In genomic region chr10:11184093-11184492, GRCh38 we compare ENCODE assay signal across 25 cellular contexts.
DNase-seq lines count a peak whose midpoint lies in the region; ATAC-seq and TF ChIP-seq lines count a peak whose summit lies in the region.
"Had no signal": no experiment of that assay in that cellular context is flagged by ENCODE, and none has a peak within 500 bp of the region (broad histone marks: within the 10 kb centered on the region; RNA-seq: fewer than 3 reads in every experiment).

No MANE protein-coding gene starts in this region.

- ATAC-seq in activated T-cell treated with anti-CD3 and anti-CD28 coated beads, Interleukin-2, amount 50 U/mL, for 72 hours (replicated peaks in 1 of 2): no peak
- ATAC-seq in activated T-cell treated with anti-CD3 and anti-CD28 coated beads, Interleukin-2, amount 50 U/mL, for 4 hours: no peak
- no peak for ATAC-seq in CD8-positive, alpha-beta T cell
- ATAC-seq in activated CD8-positive, alpha-beta T cell treated with anti-CD3 and anti-CD28 coated beads, Interleukin-2, amount 10 ng/mL, durations not matched to agents 7 days and 5 days: no peak
- no peak for ATAC-seq in naive thymus-derived CD4-positive, alpha-beta T cell
- ATAC-seq: left cardiac atrium had no signal

- H3K4me1 ChIP-seq in CD8-positive, alpha-beta T cell (ENCODE audit: insufficient read depth, low read length): peaks cover 92% of the 10 kb centered on the region
- H3K4me1 ChIP-seq in naive thymus-derived CD4-positive, alpha-beta T cell (ENCODE audit: control insufficient read depth in 2 of 2, insufficient read depth in 2 of 2, low read length in 2 of 2): peaks cover 76 to 83% of the 10 kb centered on the region in 2 donors

- CTCF ChIA-PET in CD8-positive, alpha-beta T cell (lab: Charles Lee): no interaction called here
- CTCF ChIA-PET in activated CD8-positive, alpha-beta T cell treated with anti-CD3 and anti-CD28 coated beads, Interleukin-2, amount 10 ng/mL, durations not matched to agents 7 days and 5 days (lab: Charles Lee): no interaction called here
- CTCF ChIA-PET in naive thymus-derived CD4-positive, alpha-beta T cell (lab: Charles Lee): no interaction called here

- POLR2A ChIA-PET in CD8-positive, alpha-beta T cell (lab: Charles Lee): no interaction called here
- POLR2A ChIA-PET in activated CD8-positive, alpha-beta T cell treated with anti-CD3 and anti-CD28 coated beads, Interleukin-2, amount 10 ng/mL, durations not matched to agents 7 days and 5 days (lab: Charles Lee): interaction anchor here (1.4 kb wide), 1 partner anchor 35 kb away, joined by 3 read pairs; no protein-coding TSS in a partner anchor
- POLR2A ChIA-PET in naive thymus-derived CD4-positive, alpha-beta T cell (lab: Charles Lee): no interaction called here

- H3K27ac Mint-ChIP-seq in activated T-cell treated with anti-CD3 and anti-CD28 coated beads, Interleukin-2, amount 50 U/mL, for 72 hours: peak overlapping the region; percentile 81
- H3K27ac Mint-ChIP-seq in CD8-positive, alpha-beta T cell: peak overlapping the region; percentile 77
- H3K27ac Mint-ChIP-seq in activated CD8-positive, alpha-beta T cell treated with anti-CD3 and anti-CD28 coated beads, Interleukin-2, amount 10 ng/mL, durations not matched to agents 7 days and 5 days: peak overlapping the region; percentile 69
- peak overlapping the region in 6 of 9 donors; percentile 9 to 97 (median 32) for H3K27ac Mint-ChIP-seq in naive thymus-derived CD4-positive, alpha-beta T cell

- no peak for TF ChIP-seq CTCF in CD8-positive, alpha-beta T cell (IDR thresholded peaks at IDR 0.05)

- H3K4me3 Mint-ChIP-seq in activated T-cell treated with anti-CD3 and anti-CD28 coated beads, Interleukin-2, amount 50 U/mL, for 72 hours: peak overlapping the region in 1 of 2 donors; percentile 50
- no peak overlapping the region for H3K4me3 Mint-ChIP-seq in activated T-cell treated with anti-CD3 and anti-CD28 coated beads, Interleukin-2, amount 50 U/mL, for 4 hours
- no peak overlapping the region for H3K4me3 Mint-ChIP-seq in CD8-positive, alpha-beta T cell
- peak overlapping the region; percentile 8 for H3K4me3 Mint-ChIP-seq in activated CD8-positive, alpha-beta T cell treated with anti-CD3 and anti-CD28 coated beads, Interleukin-2, amount 10 ng/mL, durations not matched to agents 7 days and 5 days
- H3K4me3 Mint-ChIP-seq in naive thymus-derived CD4-positive, alpha-beta T cell: peak overlapping the region in 5 of 10 donors; percentile 16 to 71 (median 27)

- H3K27me3 Mint-ChIP-seq in activated T-cell treated with anti-CD3 and anti-CD28 coated beads, Interleukin-2, amount 50 U/mL, for 72 hours (ENCODE audit: low read depth): no peaks in the 10 kb centered on the region
- no peaks in the 10 kb centered on the region for H3K27me3 Mint-ChIP-seq in activated T-cell treated with anti-CD3 and anti-CD28 coated beads, Interleukin-2, amount 50 U/mL, for 4 hours (ENCODE audit: low read depth)
- H3K27me3 Mint-ChIP-seq in CD8-positive, alpha-beta T cell (ENCODE audit: low read depth): no peaks in the 10 kb centered on the region
- H3K27me3 Mint-ChIP-seq in activated CD8-positive, alpha-beta T cell treated with anti-CD3 and anti-CD28 coated beads, Interleukin-2, amount 10 ng/mL, durations not matched to agents 7 days and 5 days (ENCODE audit: low read depth): no peaks in the 10 kb centered on the region
- no peaks in the 10 kb centered on the region for H3K27me3 Mint-ChIP-seq in naive thymus-derived CD4-positive, alpha-beta T cell

- intact Hi-C loops in CD8-positive, alpha-beta T cell (cut with DNase I, micrococcal nuclease): loop anchor here (1.0 to 5.0 kb wide), 3 partner anchors 9 to 72 kb away; no protein-coding TSS in a partner anchor
- intact Hi-C loops in naive thymus-derived CD4-positive, alpha-beta T cell (cut with micrococcal nuclease): no loop called here

- peaks cover 42 to 57% of the 10 kb centered on the region in 2 donors for H3K36me3 Mint-ChIP-seq in activated T-cell treated with anti-CD3 and anti-CD28 coated beads, Interleukin-2, amount 50 U/mL, for 72 hours (ENCODE audit: insufficient read depth in 2 of 2)
- peaks cover 67% of the 10 kb centered on the region for H3K36me3 Mint-ChIP-seq in activated T-cell treated with anti-CD3 and anti-CD28 coated beads, Interleukin-2, amount 50 U/mL, for 4 hours (ENCODE audit: insufficient read depth)
- H3K36me3 Mint-ChIP-seq in CD8-positive, alpha-beta T cell: peaks cover 93% of the 10 kb centered on the region
- H3K36me3 Mint-ChIP-seq in activated CD8-positive, alpha-beta T cell treated with anti-CD3 and anti-CD28 coated beads, Interleukin-2, amount 10 ng/mL, durations not matched to agents 7 days and 5 days (ENCODE audit: low read depth): peaks cover 95% of the 10 kb centered on the region
- H3K36me3 Mint-ChIP-seq in naive thymus-derived CD4-positive, alpha-beta T cell: peaks cover 23 to 85% (median 83%) of the 10 kb centered on the region in 5 donors

- peaks cover 4 to 6% of the 10 kb centered on the region in 2 donors for H3K9me3 Mint-ChIP-seq in activated T-cell treated with anti-CD3 and anti-CD28 coated beads, Interleukin-2, amount 50 U/mL, for 72 hours
- H3K9me3 Mint-ChIP-seq in activated T-cell treated with anti-CD3 and anti-CD28 coated beads, Interleukin-2, amount 50 U/mL, for 4 hours: peaks cover 9% of the 10 kb centered on the region
- H3K9me3 Mint-ChIP-seq in CD8-positive, alpha-beta T cell: peaks cover 6% of the 10 kb centered on the region
- H3K9me3 Mint-ChIP-seq in activated CD8-positive, alpha-beta T cell treated with anti-CD3 and anti-CD28 coated beads, Interleukin-2, amount 10 ng/mL, durations not matched to agents 7 days and 5 days (ENCODE audit: insufficient read depth): peaks cover 24% of the 10 kb centered on the region
- peaks cover 0 to 27% (median 7%) of the 10 kb centered on the region in 11 donors for H3K9me3 Mint-ChIP-seq in naive thymus-derived CD4-positive, alpha-beta T cell

- no peak overlapping the region for H3K27ac ChIP-seq in CD8-positive, alpha-beta T cell (ENCODE audit: low read depth, low read length)
- peak overlapping the region; percentile 95 for H3K27ac ChIP-seq in naive thymus-derived CD4-positive, alpha-beta T cell (ENCODE audit: low read depth, low read length)
- H3K27ac ChIP-seq: brain microvascular endothelial cell, RWPE1, SK-N-MC, thoracic aorta had no signal

- H3K4me1 Mint-ChIP-seq in activated T-cell treated with anti-CD3 and anti-CD28 coated beads, Interleukin-2, amount 50 U/mL, for 72 hours (ENCODE audit: low read depth): peaks cover 80% of the 10 kb centered on the region
- H3K4me1 Mint-ChIP-seq in activated T-cell treated with anti-CD3 and anti-CD28 coated beads, Interleukin-2, amount 50 U/mL, for 4 hours (ENCODE audit: low read depth): peaks cover 94% of the 10 kb centered on the region
- H3K4me1 Mint-ChIP-seq in CD8-positive, alpha-beta T cell (ENCODE audit: low read depth): peaks cover 48% of the 10 kb centered on the region
- peaks cover 97% of the 10 kb centered on the region for H3K4me1 Mint-ChIP-seq in activated CD8-positive, alpha-beta T cell treated with anti-CD3 and anti-CD28 coated beads, Interleukin-2, amount 10 ng/mL, durations not matched to agents 7 days and 5 days (ENCODE audit: low read depth)
- peaks cover 0 to 90% (median 80%) of the 10 kb centered on the region in 7 donors for H3K4me1 Mint-ChIP-seq in naive thymus-derived CD4-positive, alpha-beta T cell

- DNase-seq in activated T-cell treated with anti-CD3 and anti-CD28 coated beads, Interleukin-2, amount 50 U/mL, for 72 hours: no peak
- DNase-seq in activated T-cell treated with anti-CD3 and anti-CD28 coated beads, Interleukin-2, amount 50 U/mL, for 4 hours: no peak
- DNase-seq in CD8-positive, alpha-beta T cell: no peak
- no peak for DNase-seq in activated CD8-positive, alpha-beta T cell treated with anti-CD3 and anti-CD28 coated beads, Interleukin-2, amount 10 ng/mL, durations not matched to agents 7 days and 5 days
- no peak for DNase-seq in naive thymus-derived CD4-positive, alpha-beta T cell
- DNase-seq in islet precursor cell (no peak), NCI-H1092 treated with DMSO at 0.1 percent for 48 hours (lab: John Stamatoyannopoulos, UW) (no peak), NAMALWA (ENCODE audit: low spot score) (no peak)
- DNase-seq: brain microvascular endothelial cell; effector memory CD4-positive, alpha-beta T cell; EL; erythroblast; head of caudate nucleus; left cardiac atrium; NCI-H1092; NCI-H187 treated with DMSO at 0.1 percent for 48 hours; NCI-H345; NCI-H82; stimulated activated CD4-positive, alpha-beta T cell treated with anti-CD3 and anti-CD28 coated beads, Interleukin-2, amount 100 ng/mL, for 24 hours; T1000 had no signal

- no peaks in the 10 kb centered on the region for H3K27me3 ChIP-seq in CD8-positive, alpha-beta T cell (ENCODE audit: insufficient read depth, low read length)
- no peaks in the 10 kb centered on the region for H3K27me3 ChIP-seq in naive thymus-derived CD4-positive, alpha-beta T cell (ENCODE audit: control insufficient read depth in 2 of 2, insufficient read depth in 2 of 2, low read length in 2 of 2)
- H3K27me3 ChIP-seq: BLaER1, brain microvascular endothelial cell had no signal

- H3K36me3 ChIP-seq in CD8-positive, alpha-beta T cell (ENCODE audit: insufficient read depth, low read length): peaks cover 17% of the 10 kb centered on the region
- peaks cover 0 to 40% (median 27%) of the 10 kb centered on the region in 3 experiments for H3K36me3 ChIP-seq in naive thymus-derived CD4-positive, alpha-beta T cell (ENCODE audit: control insufficient read depth in 2 of 3, insufficient read depth in 3 of 3, low read length in 3 of 3)
- H3K36me3 ChIP-seq: brain microvascular endothelial cell, thoracic aorta had no signal

- no peak overlapping the region for H3K4me3 ChIP-seq in CD8-positive, alpha-beta T cell (ENCODE audit: low read depth, low read length)
- H3K4me3 ChIP-seq in naive thymus-derived CD4-positive, alpha-beta T cell (ENCODE audit: low read length): no peak overlapping the region
- H3K4me3 ChIP-seq: SK-N-MC, smooth muscle cell, thoracic aorta had no signal

- peaks cover 9% of the 10 kb centered on the region for H3K9me3 ChIP-seq in CD8-positive, alpha-beta T cell (ENCODE audit: low read length)
- peaks cover 0 to 6% (median 0%) of the 10 kb centered on the region in 3 experiments for H3K9me3 ChIP-seq in naive thymus-derived CD4-positive, alpha-beta T cell (ENCODE audit: control insufficient read depth in 2 of 3, low read length in 3 of 3)
- H3K9me3 ChIP-seq: thoracic aorta had no signal

Comparison
In these comparisons a context has a peak if more than half of its experiments do, and no peak if none do; other contexts are left out.
1. intact Hi-C loops: an anchor here in CD8-positive, alpha-beta T cell (1.0 to 5.0 kb wide); none called in naive thymus-derived CD4-positive, alpha-beta T cell.